25 cellular contexts compared by ENCODE assay signal in the genomic region with DNA sequence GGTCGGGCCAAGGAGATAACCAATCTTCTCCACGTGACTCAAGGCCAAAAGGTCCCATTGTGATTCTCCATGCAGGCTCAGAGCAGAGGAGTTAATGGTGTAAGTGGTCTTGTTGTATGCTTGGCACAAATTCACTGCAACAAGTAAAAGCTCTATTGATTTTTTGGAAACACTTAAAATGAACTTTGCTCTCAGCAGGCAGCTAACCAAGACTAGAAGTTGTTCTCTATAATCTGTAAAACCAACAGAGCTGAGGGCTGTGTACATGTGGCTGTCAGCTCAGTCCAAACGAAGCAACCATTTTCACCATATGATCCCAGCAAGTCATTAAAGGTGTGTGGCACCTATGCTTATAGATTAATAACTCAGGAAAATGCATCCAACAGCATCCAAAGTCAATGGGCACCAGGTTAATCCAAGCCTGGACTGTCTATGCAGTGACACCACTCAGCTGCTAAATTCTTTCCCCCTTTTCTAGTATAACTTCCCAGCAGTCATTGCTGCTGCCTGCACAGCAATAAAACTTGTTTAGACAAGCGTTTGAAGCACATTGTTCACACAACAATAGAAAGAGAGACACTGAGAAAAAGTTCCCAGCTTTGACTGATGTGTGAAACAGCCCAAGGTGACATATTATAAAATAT.
"Had no signal": no experiment of that assay in that cellular context is flagged by ENCODE, and none has a peak within 500 bp of the region (broad histone marks: within the 10 kb centered on the region; RNA-seq: fewer than 3 reads in every experiment).

No MANE protein-coding gene starts in this region.

- H3K79me2 ChIP-seq: parathyroid adenoma had no signal

- H3K36me3 ChIP-seq: cardiac muscle cell, heart left ventricle, left lung, transverse colon had no signal

- H3K27me3 ChIP-seq: cardiac muscle cell, left lung, testis, transverse colon had no signal

- H3K9me3 ChIP-seq: heart left ventricle, left lung, testis, transverse colon had no signal

- H3K27me3 Mint-ChIP-seq: naive B cell had no signal

- H3K9ac ChIP-seq: parathyroid adenoma had no signal

- H3K27ac Mint-ChIP-seq: activated naive CD4-positive, alpha-beta T cell treated with anti-CD3 and anti-CD28 coated beads, Interleukin-2, amount 50 U/mL, for 72 hours; activated T-cell treated with anti-CD3 and anti-CD28 coated beads, Interleukin-2, amount 50 U/mL, for 72 hours; immature natural killer cell; naive B cell; nephron progenitor cell had no signal

- FAIRE-seq: endothelial cell of umbilical vein had no signal

- H3K27ac ChIP-seq: cardiac muscle cell, coronary artery, heart left ventricle, left lung, parathyroid adenoma, testis, transverse colon had no signal

- H3K9me3 Mint-ChIP-seq: nephron progenitor cell had no signal

- ATAC-seq: activated naive CD4-positive, alpha-beta T cell treated with anti-CD3 and anti-CD28 coated beads, Interleukin-2, amount 50 U/mL, for 72 hours; activated T-cell treated with anti-CD3 and anti-CD28 coated beads, Interleukin-2, amount 50 U/mL, for 72 hours; esophagus mucosa; heart left ventricle; left lung; right cardiac atrium; stimulated activated naive CD8-positive, alpha-beta T cell treated with anti-CD3 and anti-CD28 coated beads, Interleukin-15, Interleukin-2, amounts not matched to agents 100 U/mL and 50 U/mL, for 24 hours had no signal

- H3K4me3 ChIP-seq: cardiac muscle cell, coronary artery, heart left ventricle, left lung, testis, transverse colon had no signal

- H3K4me3 Mint-ChIP-seq: activated T-cell treated with anti-CD3 and anti-CD28 coated beads, Interleukin-2, amount 50 U/mL, for 72 hours; immature natural killer cell; naive B cell; nephron progenitor cell had no signal

- H3K4me1 Mint-ChIP-seq: immature natural killer cell, naive B cell, nephron progenitor cell had no signal

- H3K4me1 ChIP-seq: heart left ventricle, left lung, parathyroid adenoma, testis, transverse colon had no signal

- DNase-seq: activated CD4-positive, alpha-beta T cell treated with anti-CD3 and anti-CD28 coated beads for 4 hours; activated CD4-positive, alpha-beta T cell treated with anti-CD3 and anti-CD28 coated beads, Interleukin-2, amount 50 U/mL, for 4 hours; activated CD4-positive, CD25-positive, alpha-beta regulatory T cell; activated naive CD4-positive, alpha-beta T cell; activated T-cell treated with anti-CD3 and anti-CD28 coated beads for 4 hours; activated T-cell treated with anti-CD3 and anti-CD28 coated beads, Interleukin-2, amount 50 U/mL, for 72 hours; foreskin fibroblast; heart left ventricle; hypothalamus; immature natural killer cell; left lung; naive B cell; nephron progenitor cell; nucleus accumbens; right cardiac atrium; stimulated activated CD4-positive, alpha-beta T cell treated with anti-CD3 and anti-CD28 coated beads, Interleukin-2, amount 100 ng/mL, for 48 hours; stimulated activated naive CD8-positive, alpha-beta T cell treated with anti-CD3 and anti-CD28 coated beads, Interleukin-15, Interleukin-2, amounts not matched to agents 100 U/mL and 50 U/mL, for 24 hours; testis; transverse colon had no signal

- H2AFZ ChIP-seq: parathyroid adenoma had no signal

- H3K36me3 Mint-ChIP-seq: activated naive CD4-positive, alpha-beta T cell treated with anti-CD3 and anti-CD28 coated beads, Interleukin-2, amount 50 U/mL, for 72 hours; immature natural killer cell; naive B cell had no signal
